In the genomic region with DNA sequence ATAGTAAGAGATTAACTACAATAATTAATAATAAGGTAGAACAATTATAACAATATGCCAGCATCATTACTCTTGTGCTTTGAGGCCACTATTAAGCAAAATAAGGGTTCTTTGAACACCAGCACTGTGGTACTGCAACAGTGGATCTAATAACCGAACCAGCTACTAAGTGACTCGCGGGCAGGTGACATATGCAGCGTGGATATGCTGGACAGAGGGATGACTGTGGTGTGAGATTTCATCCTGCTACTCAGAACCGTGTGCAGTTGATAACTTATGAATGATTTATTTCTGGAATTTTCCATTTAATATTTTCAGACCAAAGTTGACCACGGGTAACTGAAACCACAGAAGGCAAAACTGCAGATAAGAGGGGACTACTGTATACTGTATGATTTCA, we compare ENCODE assay signal across 16 cellular contexts. TPM values are rescaled to one million over a fixed set of nuclear protein-coding genes. Genes with fewer than 3 reads are reported as not detected.
"Had no signal": no experiment of that assay in that cellular context is flagged by ENCODE, and none has a peak within 500 bp of the region (broad histone marks: within the 10 kb centered on the region; RNA-seq: fewer than 3 reads in every experiment).

No MANE protein-coding gene starts in this region.

- H3K36me3 ChIP-seq: gastroesophageal sphincter, neutrophil, tibial artery had no signal

- H3K9me3 ChIP-seq: gastroesophageal sphincter, mucosa of descending colon, neutrophil, tibial artery had no signal

- DNase-seq: activated CD4-positive, alpha-beta T cell treated with anti-CD3 and anti-CD28 coated beads, Interleukin-2, amount 10 ng/mL, durations not matched to agents 7 days and 5 days; activated CD8-positive, alpha-beta memory T cell treated with anti-CD3 and anti-CD28 coated beads for 24 hours; activated naive CD8-positive, alpha-beta T cell treated with anti-CD3 and anti-CD28 coated beads for 36 hours; cortex of kidney; effector memory CD4-positive, alpha-beta T cell; mucosa of descending colon; naive thymus-derived CD8-positive, alpha-beta T cell; posterior cingulate gyrus; stimulated activated CD4-positive, alpha-beta T cell treated with anti-CD3 and anti-CD28 coated beads, Interleukin-2, amount 100 ng/mL, for 48 hours; stimulated activated naive CD4-positive, alpha-beta T cell; tibial artery had no signal

- H3K9me3 Mint-ChIP-seq: activated CD4-positive, alpha-beta T cell treated with anti-CD3 and anti-CD28 coated beads, Interleukin-2, amount 10 ng/mL, durations not matched to agents 7 days and 5 days; activated naive CD8-positive, alpha-beta T cell treated with anti-CD3 and anti-CD28 coated beads for 36 hours; activated T-helper 1 cell treated with anti-CD3 and anti-CD28 coated beads, Interleukin-12 subunit alpha, Interleukin-12 subunit beta, Interleukin-2, Interleukin-4 antibody, amounts not matched to agents 30 ng/mL and 10 ng/mL and 1 ng/mL, durations not matched to agents 14 hours and 24 hours and 36 hours had no signal

- H3K4me3 ChIP-seq: gastroesophageal sphincter, mucosa of descending colon, tibial artery had no signal

- ATAC-seq: gastroesophageal sphincter; left lobe of liver; mucosa of descending colon; naive thymus-derived CD8-positive, alpha-beta T cell had no signal

- H3K27ac Mint-ChIP-seq: activated CD4-positive, alpha-beta T cell treated with anti-CD3 and anti-CD28 coated beads, Interleukin-2, amount 10 ng/mL, durations not matched to agents 7 days and 5 days; activated naive CD8-positive, alpha-beta T cell treated with anti-CD3 and anti-CD28 coated beads for 36 hours; activated T-helper 1 cell treated with anti-CD3 and anti-CD28 coated beads, Interleukin-12 subunit alpha, Interleukin-12 subunit beta, Interleukin-2, Interleukin-4 antibody, amounts not matched to agents 30 ng/mL and 10 ng/mL and 1 ng/mL, durations not matched to agents 14 hours and 24 hours and 36 hours; naive thymus-derived CD8-positive, alpha-beta T cell had no signal

- H3K27ac ChIP-seq: gastroesophageal sphincter, neutrophil, tibial artery had no signal

- H3K27me3 ChIP-seq: gastroesophageal sphincter, neutrophil, tibial artery had no signal

- H3K4me1 Mint-ChIP-seq: activated CD4-positive, alpha-beta T cell treated with anti-CD3 and anti-CD28 coated beads, Interleukin-2, amount 10 ng/mL, durations not matched to agents 7 days and 5 days; naive thymus-derived CD8-positive, alpha-beta T cell had no signal

- H3K4me3 Mint-ChIP-seq: activated CD4-positive, alpha-beta T cell treated with anti-CD3 and anti-CD28 coated beads, Interleukin-2, amount 10 ng/mL, durations not matched to agents 7 days and 5 days; activated naive CD8-positive, alpha-beta T cell treated with anti-CD3 and anti-CD28 coated beads for 36 hours; activated T-helper 1 cell treated with anti-CD3 and anti-CD28 coated beads, Interleukin-12 subunit alpha, Interleukin-12 subunit beta, Interleukin-2, Interleukin-4 antibody, amounts not matched to agents 30 ng/mL and 10 ng/mL and 1 ng/mL, durations not matched to agents 14 hours and 24 hours and 36 hours; naive thymus-derived CD8-positive, alpha-beta T cell had no signal

- H3K36me3 Mint-ChIP-seq: naive thymus-derived CD8-positive, alpha-beta T cell had no signal

- FAIRE-seq: urothelium cell line had no signal

- H3K4me1 ChIP-seq: gastroesophageal sphincter, tibial artery had no signal

RNA-seq across cellular contexts. Expression of a gene that starts 34.4 kb away (rescaled TPM):
- total RNA-seq: naive thymus-derived CD8-positive, alpha-beta T cell had no signal
